ENCODE assay signal across 24 cellular contexts in the genomic region with DNA sequence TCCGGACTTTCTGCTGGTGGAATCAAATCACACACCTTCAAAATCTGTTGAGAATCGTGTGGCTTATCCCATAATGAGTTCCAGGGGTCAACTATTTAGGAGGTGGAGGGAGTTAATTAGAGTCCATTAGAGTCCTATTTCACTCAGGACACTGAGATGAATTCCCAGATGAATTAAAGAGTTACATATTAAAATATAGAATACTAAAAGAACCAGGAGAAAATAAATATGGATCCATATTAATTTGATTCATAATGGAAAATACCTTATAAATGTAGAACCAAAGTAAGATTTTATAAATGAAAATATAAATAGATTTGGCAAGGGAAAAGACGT.
"Had no signal": no experiment of that assay in that cellular context is flagged by ENCODE, and none has a peak within 500 bp of the region (broad histone marks: within the 10 kb centered on the region; RNA-seq: fewer than 3 reads in every experiment).

No MANE protein-coding gene starts in this region.

- H3K27ac ChIP-seq: breast epithelium, gastroesophageal sphincter, right atrium auricular region, stomach, thyroid gland, WERI-Rb-1 had no signal

- ATAC-seq: activated CD4-positive, CD25-positive, alpha-beta regulatory T cell treated with anti-CD3 and anti-CD28 coated beads, Interleukin-2, amount 50 U/mL, for 24 hours; activated naive CD8-positive, alpha-beta T cell treated with anti-CD3 and anti-CD28 coated beads, Interleukin-2, amount 50 U/mL, for 24 hours; activated T-helper 17 cell treated with anti-CD3 and anti-CD28 coated beads, Interleukin-2, amount 50 U/mL, for 72 hours; gastroesophageal sphincter; left colon; naive thymus-derived CD4-positive, alpha-beta T cell had no signal

- H3K4me2 ChIP-seq: smooth muscle cell had no signal

- DNase-seq: activated CD8-positive, alpha-beta memory T cell treated with anti-CD3 and anti-CD28 coated beads, Interleukin-2, amount 50 U/mL, for 4 hours; activated gamma-delta T cell treated with Interleukin-2 at 50 U/mL for 16 hours; activated T-cell treated with anti-CD3 and anti-CD28 coated beads, Interleukin-2, amount 50 U/mL, for 1 hour; effector CD8-positive, alpha-beta T cell; kidney; left colon; stomach; T-helper 9 cell; WERI-Rb-1 had no signal

- H3K4me1 ChIP-seq: breast epithelium, gastroesophageal sphincter, right atrium auricular region, stomach, thyroid gland had no signal

- H3K4me1 Mint-ChIP-seq: activated naive CD4-positive, alpha-beta T cell treated with anti-CD3 and anti-CD28 coated beads, Interleukin-2, amount 50 U/mL, for 24 hours; activated naive CD8-positive, alpha-beta T cell treated with anti-CD3 and anti-CD28 coated beads, Interleukin-2, amount 50 U/mL, for 24 hours; activated T-helper 17 cell treated with anti-CD3 and anti-CD28 coated beads, Interleukin-2, amount 50 U/mL, for 72 hours; immature natural killer cell; mesothelial cell of epicardium; naive thymus-derived CD4-positive, alpha-beta T cell had no signal

- H3K27ac Mint-ChIP-seq: activated CD4-positive, alpha-beta memory T cell treated with anti-CD3 and anti-CD28 coated beads for 36 hours; activated naive CD4-positive, alpha-beta T cell treated with anti-CD3 and anti-CD28 coated beads, Interleukin-2, amount 50 U/mL, for 24 hours; activated naive CD8-positive, alpha-beta T cell treated with anti-CD3 and anti-CD28 coated beads, Interleukin-2, amount 50 U/mL, for 24 hours; activated T-helper 17 cell treated with anti-CD3 and anti-CD28 coated beads, Interleukin-2, amount 50 U/mL, for 72 hours; immature natural killer cell; mesothelial cell of epicardium; naive thymus-derived CD4-positive, alpha-beta T cell; stimulated activated naive B cell treated with anti-CD40 and anti-IgM and Interleukin-4, amounts not matched to agents 10 μg/mL and 1 μg/mL and 100 μg/mL, for 72 hours; T-helper 1 cell treated with Interleukin-12 subunit alpha and Interleukin-12 subunit beta and Interleukin-4 antibody, amounts not matched to agents 30 μg/mL and 1 μg/mL, for 36 hours had no signal

- H3K36me3 Mint-ChIP-seq: immature natural killer cell, mesothelial cell of epicardium had no signal

- H3K4me3 ChIP-seq: breast epithelium, gastroesophageal sphincter, right atrium auricular region, smooth muscle cell, stomach, thyroid gland had no signal

- H3K4me3 Mint-ChIP-seq: activated CD4-positive, alpha-beta memory T cell treated with anti-CD3 and anti-CD28 coated beads for 36 hours; activated naive CD4-positive, alpha-beta T cell treated with anti-CD3 and anti-CD28 coated beads, Interleukin-2, amount 50 U/mL, for 24 hours; activated naive CD8-positive, alpha-beta T cell treated with anti-CD3 and anti-CD28 coated beads, Interleukin-2, amount 50 U/mL, for 24 hours; activated T-helper 17 cell treated with anti-CD3 and anti-CD28 coated beads, Interleukin-2, amount 50 U/mL, for 72 hours; immature natural killer cell; mesothelial cell of epicardium; naive thymus-derived CD4-positive, alpha-beta T cell; stimulated activated naive B cell treated with anti-CD40 and anti-IgM and Interleukin-4, amounts not matched to agents 10 μg/mL and 1 μg/mL and 100 μg/mL, for 72 hours; T-helper 1 cell treated with Interleukin-12 subunit alpha and Interleukin-12 subunit beta and Interleukin-4 antibody, amounts not matched to agents 30 μg/mL and 1 μg/mL, for 36 hours had no signal

- H3K36me3 ChIP-seq: breast epithelium, gastroesophageal sphincter, right atrium auricular region, stomach, thyroid gland, WERI-Rb-1 had no signal

- H3K9me3 ChIP-seq: thyroid gland had no signal
